Comparison of ENCODE assay signal across 27 cellular contexts in genomic region chr4:129111919-129112318, GRCh38. TPM values are rescaled to one million over a fixed set of nuclear protein-coding genes. Genes with fewer than 3 reads are reported as not detected.
DNase-seq lines count a peak whose midpoint lies in the region; ATAC-seq and TF ChIP-seq lines count a peak whose summit lies in the region.
"Had no signal": no experiment of that assay in that cellular context is flagged by ENCODE, and none has a peak within 500 bp of the region (broad histone marks: within the 10 kb centered on the region; RNA-seq: fewer than 3 reads in every experiment).

No MANE protein-coding gene starts in this region.

- H3K9ac ChIP-seq in HCT116 (ENCODE audit: low read length) (no peak overlapping the region), neural cell (ENCODE audit: low read length) (no peak overlapping the region)
- H3K9ac ChIP-seq: BLaER1 treated with 17β-estradiol and CSF1 and Interleukin-3, amounts not matched to agents 10 nM and 100 nM had no signal

- H3K27me3 ChIP-seq in HCT116 (ENCODE audit: insufficient read depth, low read length) (no peaks in the 10 kb centered on the region), neural cell (ENCODE audit: insufficient read depth, low read depth, low read length) (no peaks in the 10 kb centered on the region), Caco-2 (replicated peaks; ENCODE audit: control insufficient read depth, insufficient read depth, low read length) (no peaks in the 10 kb centered on the region), esophagus muscularis mucosa (no peaks in the 10 kb centered on the region)
- H3K27me3 ChIP-seq: BLaER1 treated with 17β-estradiol and CSF1 and Interleukin-3, amounts not matched to agents 10 nM and 100 nM had no signal

- POLR2A ChIA-PET in HCT116 (lab: Charles Lee), result no interaction called here
- POLR2A ChIA-PET in Caco-2 (lab: Charles Lee), result no interaction called here

- H3F3A ChIP-seq in neural cell (ENCODE audit: insufficient read depth, low read length, poor library complexity, severe bottlenecking), result peaks cover 4% of the 10 kb centered on the region

- H3K4me2 ChIP-seq in HCT116 (ENCODE audit: low read length), result no peak overlapping the region
- H3K4me2 ChIP-seq in neural cell (ENCODE audit: low read length), result no peak overlapping the region
- H3K4me2 ChIP-seq: A549; BLaER1 treated with 17β-estradiol and CSF1 and Interleukin-3, amounts not matched to agents 10 nM and 100 nM had no signal

- H3K4me1 ChIP-seq in HCT116 (ENCODE audit: control insufficient read depth in 1 of 2, insufficient read depth in 2 of 2, low read length in 2 of 2), result no peaks in the 10 kb centered on the region
- no peaks in the 10 kb centered on the region for H3K4me1 ChIP-seq in Caco-2
- no peaks in the 10 kb centered on the region for H3K4me1 ChIP-seq in esophagus muscularis mucosa
- H3K4me1 ChIP-seq: A549; BLaER1 treated with 17β-estradiol and CSF1 and Interleukin-3, amounts not matched to agents 10 nM and 100 nM had no signal

- ATAC-seq in HCT116, result peak; percentile 60
- no peak for ATAC-seq in HG03571 (IDR thresholded peaks at IDR 0.05; ENCODE audit: unreplicated experiment)
- ATAC-seq: A549, Panc1 had no signal

- H3K27ac Mint-ChIP-seq in Caco-2 (ENCODE audit: unreplicated experiment), result no peak overlapping the region
- H3K27ac Mint-ChIP-seq: CD4-positive, alpha-beta memory T cell; IgD-negative memory B cell; T-helper 2 cell treated with Interferon-gamma antibody and Interleukin-4, amounts not matched to agents 5 μg/mL and 100 μg/mL, for 36 hours had no signal

- H2AFZ ChIP-seq in HCT116 (ENCODE audit: low read depth, low read length, poor library complexity, severe bottlenecking) (no peak overlapping the region), neural cell (ENCODE audit: low read depth, low read length) (no peak overlapping the region)

- TF ChIP-seq CTCF in GM12872 (IDR thresholded peaks at IDR 0.05; ENCODE audit: insufficient read depth, low read depth, low read length), result 0 out of 3 replicates have a peak, but pooled peaks have one; percentile 7
- TF ChIP-seq CTCF in HCT116 (IDR thresholded peaks at IDR 0.05 in 2 of 3, conservative IDR thresholded peaks at IDR 0.05 in 1 of 3; ENCODE audit: borderline replicate concordance in 1 of 3, insufficient read depth in 1 of 3, low read depth in 2 of 3, low read length in 2 of 3), result peak in 1 of 3 experiments; percentile 22; a peak in 2 of 6 replicates
- peak; percentile 34 for TF ChIP-seq CTCF in neural cell (IDR thresholded peaks at IDR 0.05; ENCODE audit: poor library complexity, severe bottlenecking)
- TF ChIP-seq CTCF in Caco-2 (IDR thresholded peaks at IDR 0.05; ENCODE audit: insufficient read depth in 1 of 2, low read depth in 1 of 2, low read length in 1 of 2, severe bottlenecking in 1 of 2, unreplicated experiment in 1 of 2), result no peak
- TF ChIP-seq CTCF in esophagus muscularis mucosa (IDR thresholded peaks at IDR 0.05), result no peak

- intact Hi-C loops in HCT116 (cut with micrococcal nuclease) (no loop called here), Caco-2 (cut with micrococcal nuclease; ENCODE audit: unreplicated experiment) (no loop called here), esophagus muscularis mucosa (cut with DNase I) (no loop called here)

- RAD21 ChIA-PET in HCT116 (lab: Charles Lee; ENCODE audit: low non-redundant PET in 1 of 2, low total read pairs in 2 of 2, uncharacterized antibody in 2 of 2, unreplicated experiment in 2 of 2), result no interaction called here

- no peaks in the 10 kb centered on the region for H3K36me3 Mint-ChIP-seq in Caco-2 (ENCODE audit: insufficient read depth, unreplicated experiment)

- H3K4me1 Mint-ChIP-seq in Caco-2 (ENCODE audit: low read depth, unreplicated experiment), result no peaks in the 10 kb centered on the region
- H3K4me1 Mint-ChIP-seq: CD4-positive, alpha-beta memory T cell; IgD-negative memory B cell had no signal

- H3K9me3 ChIP-seq in HCT116 (ENCODE audit: control insufficient read depth in 1 of 2, insufficient read depth in 1 of 2, low read depth in 1 of 2, low read length in 2 of 2), result no peaks in the 10 kb centered on the region
- H3K9me3 ChIP-seq in neural cell (ENCODE audit: low read length), result no peaks in the 10 kb centered on the region
- H3K9me3 ChIP-seq in Caco-2, result no peaks in the 10 kb centered on the region
- H3K9me3 ChIP-seq in esophagus muscularis mucosa, result no peaks in the 10 kb centered on the region
- H3K9me3 ChIP-seq: A549; BLaER1 treated with 17β-estradiol and CSF1 and Interleukin-3, amounts not matched to agents 10 nM and 100 nM had no signal

- BruUV-seq in HCT116 (replicated peaks; lab: Mats Ljungman, UMichigan) (no TSS peak), Caco-2 (replicated peaks; lab: Mats Ljungman, UMichigan) (no TSS peak)

- CTCF ChIA-PET in HCT116 (lab: Charles Lee), result no interaction called here
- CTCF ChIA-PET in Caco-2 (lab: Charles Lee), result no interaction called here

- H3K79me2 ChIP-seq in HCT116 (ENCODE audit: insufficient read depth, low read length) (no peaks in the 10 kb centered on the region), neural cell (replicated peaks; ENCODE audit: insufficient read depth, low read length) (no peaks in the 10 kb centered on the region)

- TF ChIP-seq POLR2A in HCT116 (IDR thresholded peaks at IDR 0.05; ENCODE audit: borderline replicate concordance, extremely low read depth, insufficient read depth, insufficient read length) (no peak), esophagus muscularis mucosa (IDR thresholded peaks at IDR 0.05; ENCODE audit: low read depth) (no peak)

- H3K4me3 ChIP-seq in HCT116 (replicated peaks in 1 of 2; ENCODE audit: low read depth in 1 of 2, low read length in 2 of 2) (no peak overlapping the region), neural cell (ENCODE audit: low read length) (no peak overlapping the region), Caco-2 (ENCODE audit: low read depth, low read length) (no peak overlapping the region), esophagus muscularis mucosa (no peak overlapping the region)
- H3K4me3 ChIP-seq: A549; BLaER1 treated with 17β-estradiol and CSF1 and Interleukin-3, amounts not matched to agents 10 nM and 100 nM had no signal

- DNase-seq in HCT116 (ENCODE audit: low read depth, low spot score), result no peak
- DNase-seq in OCI-M1 (lab: John Stamatoyannopoulos, UW), result peak; percentile 37
- no peak for DNase-seq in Caco-2
- DNase-seq in esophagus muscularis mucosa (ENCODE audit: extremely low spot score), result no peak
- DNase-seq: AML-193; CD4-positive, alpha-beta memory T cell; DMS 273 treated with DMSO at 0.1 percent for 48 hours; DMS79; GF-D8; NCI-H1092 treated with DMSO at 0.1 percent for 48 hours; NCI-H1436; NCI-H187 treated with DMSO at 0.1 percent for 48 hours; NCI-H2171 treated with DMSO at 0.1 percent for 48 hours; NCI-H446; NCI-H526; NCI-H82; NK-92 treated with Interleukin-12 subunit alpha and Interleukin-12 subunit beta, amount 100 ng/mL, for 24 hours; SHP77 treated with DMSO at 0.1 percent for 48 hours; T-helper 1 cell had no signal

- no peaks in the 10 kb centered on the region for H3K9me3 Mint-ChIP-seq in Caco-2 (ENCODE audit: unreplicated experiment)
- H3K9me3 Mint-ChIP-seq: CD4-positive, alpha-beta memory T cell; IgD-negative memory B cell; T-helper 2 cell treated with Interferon-gamma antibody and Interleukin-4, amounts not matched to agents 5 μg/mL and 100 μg/mL, for 36 hours had no signal

- no peak overlapping the region for H3K27ac ChIP-seq in HCT116 (ENCODE audit: low read depth, low read length)
- H3K27ac ChIP-seq in neural cell (ENCODE audit: low read length), result no peak overlapping the region
- H3K27ac ChIP-seq in esophagus muscularis mucosa (replicated peaks in 1 of 4), result no peak overlapping the region
- H3K27ac ChIP-seq: A549; BLaER1 treated with 17β-estradiol and CSF1 and Interleukin-3, amounts not matched to agents 10 nM and 100 nM had no signal

- H3K4me3 Mint-ChIP-seq in Caco-2 (ENCODE audit: unreplicated experiment), result no peak overlapping the region
- H3K4me3 Mint-ChIP-seq: CD4-positive, alpha-beta memory T cell; IgD-negative memory B cell; T-helper 2 cell treated with Interferon-gamma antibody and Interleukin-4, amounts not matched to agents 5 μg/mL and 100 μg/mL, for 36 hours had no signal

- no peaks in the 10 kb centered on the region for H4K20me1 ChIP-seq in HCT116 (ENCODE audit: insufficient read depth)
- H4K20me1 ChIP-seq in neural cell (ENCODE audit: insufficient read depth), result no peaks in the 10 kb centered on the region
- H4K20me1 ChIP-seq: BLaER1 treated with 17β-estradiol and CSF1 and Interleukin-3, amounts not matched to agents 10 nM and 100 nM had no signal

- TF ChIP-seq EP300 in neural cell (conservative IDR thresholded peaks at IDR 0.05; ENCODE audit: poor library complexity, severe bottlenecking), result no peak
- no peak for TF ChIP-seq EP300 in esophagus muscularis mucosa (IDR thresholded peaks at IDR 0.05)

- no peaks in the 10 kb centered on the region for H3K27me3 Mint-ChIP-seq in Caco-2 (ENCODE audit: insufficient read depth, unreplicated experiment)
- H3K27me3 Mint-ChIP-seq: CD4-positive, alpha-beta memory T cell; IgD-negative memory B cell had no signal

- no peaks in the 10 kb centered on the region for H3K36me3 ChIP-seq in HCT116 (ENCODE audit: control insufficient read depth in 1 of 2, insufficient read depth in 2 of 2, low read length in 2 of 2)
- no peaks in the 10 kb centered on the region for H3K36me3 ChIP-seq in neural cell (ENCODE audit: insufficient read depth, low read length)
- no peaks in the 10 kb centered on the region for H3K36me3 ChIP-seq in Caco-2 (ENCODE audit: control insufficient read depth, insufficient read depth, low read length)
- H3K36me3 ChIP-seq in esophagus muscularis mucosa, result peaks cover 0 to 19% (median 6%) of the 10 kb centered on the region in 4 donors

- H3K9me2 ChIP-seq in HCT116 (ENCODE audit: insufficient read depth), result no peaks in the 10 kb centered on the region
- no peaks in the 10 kb centered on the region for H3K9me2 ChIP-seq in neural cell (ENCODE audit: insufficient read depth, low read length)

- peak; percentile 8; the same call in 1 of the 2 replicates for TF ChIP-seq RAD21 in HCT116 (IDR thresholded peaks at IDR 0.05; ENCODE audit: low read depth)
- TF ChIP-seq RAD21 in neural cell (conservative IDR thresholded peaks at IDR 0.05), result no peak

TF ChIP-seq in HCT116, 20 proteins besides CTCF, POLR2A, EP300 and RAD21:
- TF ChIP-seq CBX3 (IDR thresholded peaks at IDR 0.05; ENCODE audit: low read depth) (no peak), EZH2 (IDR thresholded peaks at IDR 0.05) (no peak), JUND (IDR thresholded peaks at IDR 0.05) (no peak)

TF ChIP-seq in neural cell, 6 proteins besides CTCF, POLR2A, EP300 and RAD21 (continues in another document):
- TF ChIP-seq POLR2AphosphoS5 (IDR thresholded peaks at IDR 0.05) (no peak), TAF1 (IDR thresholded peaks at IDR 0.05; ENCODE audit: low read depth) (no peak)

RNA-seq across cellular contexts. Expression of gene C4orf33, which starts 16.0 kb away (rescaled TPM):
- total RNA-seq in HCT116 (2021; ENCODE audit: unreplicated experiment) (8.6 TPM), Caco-2 (2022) (6.2 TPM in 2 replicates), esophagus muscularis mucosa (1 to 10 TPM; 4.8 to 7.2 (median 5.6) TPM)
- polyA plus RNA-seq in HCT116 (2012), result 4.5 and 5.9 TPM in 2 replicates
- 39.6 and 42.2 TPM in 2 replicates for polyA plus RNA-seq in neural cell
- 21.2 and 21.7 TPM in 2 replicates for polyA minus RNA-seq in neural cell

RNA-seq across cellular contexts. Expression of gene SCLT1, which starts 18.6 kb away (rescaled TPM):
- total RNA-seq in HCT116 (2021; ENCODE audit: unreplicated experiment), result 13.3 TPM
- 3.7 and 5.8 TPM in 2 replicates for polyA plus RNA-seq in HCT116 (2012)
- 10.2 and 12.8 TPM in 2 replicates for polyA plus RNA-seq in neural cell
- 41.1 and 54.0 TPM in 2 replicates for polyA minus RNA-seq in neural cell
- 9.3 and 10.9 TPM in 2 replicates for total RNA-seq in Caco-2 (2022)
- 10 to 100 TPM in 2 of 4 donors, 1 to 10 TPM in 2; 6.4 to 12.5 (median 9.7) TPM for total RNA-seq in esophagus muscularis mucosa

Comparison
In these comparisons a context has a peak if more than half of its experiments do, and no peak if none do; other contexts are left out.
1. CTCF ChIP-seq: peak in GM12872 (single experiment) and neural cell (single experiment); none in Caco-2 (0 of 2) and esophagus muscularis mucosa (0 of 3).